8 cellular contexts compared by ENCODE assay signal in the genomic region with DNA sequence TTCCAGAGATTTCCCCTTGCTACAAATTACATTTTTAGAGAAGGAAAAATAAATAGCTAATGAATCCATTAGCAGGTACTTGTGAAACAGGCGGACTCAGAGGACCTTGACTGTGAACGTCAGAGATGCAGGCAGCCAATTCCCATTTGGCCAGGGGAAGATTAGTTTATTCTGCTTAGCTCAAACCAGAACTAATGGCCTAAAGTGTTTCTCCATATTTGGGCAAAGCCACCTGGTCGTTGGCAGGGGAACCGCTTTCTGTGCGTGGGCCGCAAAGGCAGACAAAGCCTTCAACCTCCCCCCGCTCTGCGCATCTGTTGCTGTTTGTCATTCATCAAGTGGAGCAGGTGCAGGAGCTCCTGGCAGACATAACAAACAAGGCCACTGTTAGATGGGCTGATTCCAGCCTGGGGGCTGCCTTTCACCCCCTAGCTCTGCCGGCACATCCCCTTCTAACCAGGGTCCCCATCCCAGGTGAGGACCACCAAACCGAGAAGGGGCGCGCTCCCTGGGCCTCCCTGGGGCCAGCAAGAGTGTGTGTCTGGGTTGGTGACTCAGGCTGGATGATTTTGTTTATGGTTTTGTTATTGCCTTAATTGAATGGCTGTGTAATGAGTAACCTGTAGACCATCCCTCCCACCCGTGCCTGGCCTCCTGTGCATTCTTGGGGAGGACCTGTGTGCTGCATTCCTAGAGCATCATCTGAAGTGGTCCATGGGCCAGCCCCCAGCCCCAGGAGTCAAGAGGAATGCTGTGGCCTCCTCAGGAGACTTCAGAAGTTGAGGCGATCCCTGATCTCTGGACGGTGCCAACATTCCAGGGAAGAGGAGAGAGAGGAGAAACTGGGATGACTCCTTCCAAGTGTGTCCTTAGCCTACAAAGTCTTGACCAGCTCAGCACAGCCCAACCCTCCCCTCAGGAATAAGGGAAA. TPM values are rescaled to one million over a fixed set of nuclear protein-coding genes. Genes with fewer than 3 reads are reported as not detected.
A peak's percentile ranks its signal among the peaks of the same experiment; 100 is the strongest.
DNase-seq lines count a peak whose midpoint lies in the region; ATAC-seq and TF ChIP-seq lines count a peak whose summit lies in the region.

No MANE protein-coding gene starts in this region.

- 30% methylated on average over 15 of the region's 15 CpGs for WGBS in thymus

- H3K9me3 ChIP-seq in OCI-LY1 (ENCODE audit: low read length) (peaks cover 3% of the 10 kb centered on the region; the same call in 1 of the 2 replicates), thymus (ENCODE audit: control insufficient read depth) (no peaks in the 10 kb centered on the region)

- peak overlapping the region; percentile 42 for H3K27ac Mint-ChIP-seq in activated CD8-positive, alpha-beta memory T cell treated with anti-CD3 and anti-CD28 coated beads, Interleukin-2, amount 10 ng/mL, durations not matched to agents 7 days and 5 days

- H3K27me3 Mint-ChIP-seq in activated CD8-positive, alpha-beta memory T cell treated with anti-CD3 and anti-CD28 coated beads, Interleukin-2, amount 10 ng/mL, durations not matched to agents 7 days and 5 days, result no peaks in the 10 kb centered on the region

- no peak for ATAC-seq in activated CD8-positive, alpha-beta memory T cell treated with anti-CD3 and anti-CD28 coated beads, Interleukin-2, amount 10 ng/mL, durations not matched to agents 7 days and 5 days
- peak; percentile 42 for ATAC-seq in HG03565 (IDR thresholded peaks at IDR 0.05; ENCODE audit: unreplicated experiment)

- CTCF ChIA-PET in activated CD8-positive, alpha-beta memory T cell treated with anti-CD3 and anti-CD28 coated beads, Interleukin-2, amount 10 ng/mL, durations not matched to agents 7 days and 5 days (lab: Charles Lee), result interaction anchor here (0.6 kb wide), 1 partner anchor 420 kb away, joined by 3 read pairs; no protein-coding TSS in a partner anchor

- peak overlapping the region; percentile 65 for H3K4me3 Mint-ChIP-seq in activated CD8-positive, alpha-beta memory T cell treated with anti-CD3 and anti-CD28 coated beads, Interleukin-2, amount 10 ng/mL, durations not matched to agents 7 days and 5 days

- H3K79me2 ChIP-seq in OCI-LY1 (ENCODE audit: insufficient read depth, low read length), result no peaks in the 10 kb centered on the region

- H3K27me3 ChIP-seq in OCI-LY1 (ENCODE audit: insufficient read depth, low read length), result no peaks in the 10 kb centered on the region
- H3K27me3 ChIP-seq in thymus (ENCODE audit: control insufficient read depth, insufficient read depth), result no peaks in the 10 kb centered on the region

- peak overlapping the region; percentile 59 for H3K9ac ChIP-seq in OCI-LY1 (ENCODE audit: low read length)

- no peak for TF ChIP-seq CTCF in OCI-LY1 (IDR thresholded peaks at IDR 0.05; ENCODE audit: low read length)

- H3K4me1 ChIP-seq in OCI-LY1 (ENCODE audit: insufficient read depth, low read length, severe bottlenecking), result peaks cover 86% of the 10 kb centered on the region
- H3K4me1 ChIP-seq in thymus (ENCODE audit: control insufficient read depth, insufficient read depth, low read length), result peaks cover 57% of the 10 kb centered on the region

- no peaks in the 10 kb centered on the region for H3K9me2 ChIP-seq in OCI-LY1 (ENCODE audit: low read depth, low read length)

- peaks cover 42% of the 10 kb centered on the region for H3K4me1 Mint-ChIP-seq in activated CD8-positive, alpha-beta memory T cell treated with anti-CD3 and anti-CD28 coated beads, Interleukin-2, amount 10 ng/mL, durations not matched to agents 7 days and 5 days

- no peaks in the 10 kb centered on the region for H3K9me3 Mint-ChIP-seq in activated CD8-positive, alpha-beta memory T cell treated with anti-CD3 and anti-CD28 coated beads, Interleukin-2, amount 10 ng/mL, durations not matched to agents 7 days and 5 days (ENCODE audit: low read depth)

- no peaks in the 10 kb centered on the region for H4K20me1 ChIP-seq in OCI-LY1 (ENCODE audit: insufficient read depth, low read length)

- no peaks in the 10 kb centered on the region for H3F3A ChIP-seq in OCI-LY1 (ENCODE audit: insufficient read depth, low read length)

- peak overlapping the region; percentile 61 for H3K4me2 ChIP-seq in OCI-LY1 (ENCODE audit: low read length)

- H2AFZ ChIP-seq in OCI-LY1 (ENCODE audit: low read length), result no peak overlapping the region

- no peak for DNase-seq in activated CD8-positive, alpha-beta memory T cell treated with anti-CD3 and anti-CD28 coated beads, Interleukin-2, amount 10 ng/mL, durations not matched to agents 7 days and 5 days
- DNase-seq in activated CD8-positive, alpha-beta memory T cell treated with anti-CD3 and anti-CD28 coated beads, Interleukin-2, amount 50 U/mL, for 4 hours, result no peak
- peak; percentile 56 for DNase-seq in glomerular visceral epithelial cell (ENCODE audit: extremely low spot score)
- DNase-seq in stimulated activated naive CD4-positive, alpha-beta T cell treated with Interleukin-2 at 50 U/mL for 16 hours (lab: John Stamatoyannopoulos, UW), result no peak
- no peak for DNase-seq in mesenteric fat pad (ENCODE audit: low spot score)

- H3K27ac ChIP-seq in OCI-LY1 (ENCODE audit: low read depth, low read length, poor library complexity, severe bottlenecking), result peak overlapping the region; percentile 96
- H3K27ac ChIP-seq in thymus (ENCODE audit: low read depth), result peak overlapping the region; percentile 95

- H3K4me3 ChIP-seq in OCI-LY1 (ENCODE audit: low read depth, low read length, poor library complexity, severe bottlenecking), result peak overlapping the region; percentile 36
- peak overlapping the region; percentile 46 for H3K4me3 ChIP-seq in thymus (ENCODE audit: low read length)

- H3K36me3 ChIP-seq in OCI-LY1 (ENCODE audit: insufficient read depth, low read length) (no peaks in the 10 kb centered on the region; the same call in 1 of the 2 replicates), thymus (ENCODE audit: control insufficient read depth, insufficient read depth) (peaks cover 6% of the 10 kb centered on the region)

- no peaks in the 10 kb centered on the region for H3K36me3 Mint-ChIP-seq in activated CD8-positive, alpha-beta memory T cell treated with anti-CD3 and anti-CD28 coated beads, Interleukin-2, amount 10 ng/mL, durations not matched to agents 7 days and 5 days

RNA-seq across cellular contexts. Expression of a gene that starts 14.5 kb away (rescaled TPM):
- total RNA-seq in activated CD8-positive, alpha-beta memory T cell treated with anti-CD3 and anti-CD28 coated beads, Interleukin-2, amount 10 ng/mL, durations not matched to agents 7 days and 5 days, result not detected
- 0.21 TPM for polyA plus RNA-seq in thymus
- 4.0 TPM for total RNA-seq in mesenteric fat pad

RNA-seq across cellular contexts. Expression of a gene that starts 21.2 kb away (rescaled TPM):
- 1 to 10 TPM; 3.4 to 4.0 TPM for total RNA-seq in activated CD8-positive, alpha-beta memory T cell treated with anti-CD3 and anti-CD28 coated beads, Interleukin-2, amount 10 ng/mL, durations not matched to agents 7 days and 5 days
- 6.7 TPM for polyA plus RNA-seq in thymus
- total RNA-seq in mesenteric fat pad, result not detected
